Comparison of ENCODE assay signal across 18 cellular contexts in genomic region chr2:9366041-9366440, GRCh38. TPM values are rescaled to one million over a fixed set of nuclear protein-coding genes. Genes with fewer than 3 reads are reported as not detected.
DNase-seq lines count a peak whose midpoint lies in the region; ATAC-seq and TF ChIP-seq lines count a peak whose summit lies in the region.
"Had no signal": no experiment of that assay in that cellular context is flagged by ENCODE, and none has a peak within 500 bp of the region (broad histone marks: within the 10 kb centered on the region; RNA-seq: fewer than 3 reads in every experiment).

No MANE protein-coding gene starts in this region.

- H3K4me1 ChIP-seq in testis: no peaks in the 10 kb centered on the region

- no peak overlapping the region for H3K27ac ChIP-seq in testis
- H3K27ac ChIP-seq: KMS-11, PC-9 had no signal

- 90 to 94% methylated on average over 3 to 5 of the region's 5 CpGs for WGBS in testis, 2 donors

- no peak for TF ChIP-seq POLR2A in testis (IDR thresholded peaks at IDR 0.05)

- no peaks in the 10 kb centered on the region for H3K9me3 Mint-ChIP-seq in nephron progenitor cell
- H3K9me3 Mint-ChIP-seq: CD14-positive monocyte had no signal

- no peak overlapping the region for H3K4me3 Mint-ChIP-seq in nephron progenitor cell
- H3K4me3 Mint-ChIP-seq: CD14-positive monocyte had no signal

- peaks cover 82% of the 10 kb centered on the region for H3K36me3 Mint-ChIP-seq in nephron progenitor cell (ENCODE audit: low read depth)

- no peaks in the 10 kb centered on the region for H3K36me3 ChIP-seq in testis (ENCODE audit: low read depth, missing control alignments)

- peak overlapping the region; percentile 39 for H3K27ac Mint-ChIP-seq in nephron progenitor cell
- H3K27ac Mint-ChIP-seq: CD14-positive monocyte had no signal

- no peaks in the 10 kb centered on the region for H3K27me3 ChIP-seq in testis

- no peak for ATAC-seq in GM18519 (IDR thresholded peaks at IDR 0.05; ENCODE audit: low FRiP score, unreplicated experiment)

- no peak for TF ChIP-seq CTCF in nephron progenitor cell (IDR thresholded peaks at IDR 0.05)
- TF ChIP-seq CTCF in testis (IDR thresholded peaks at IDR 0.05): no peak

- H3K9me3 ChIP-seq in testis: no peaks in the 10 kb centered on the region

- H3K4me3 ChIP-seq in testis: no peak overlapping the region
- H3K4me3 ChIP-seq: PC-9 had no signal

- no peaks in the 10 kb centered on the region for H3K27me3 Mint-ChIP-seq in nephron progenitor cell (ENCODE audit: low read depth, poor library complexity)

- DNase-seq in NCI-H2171 treated with DMSO at 0.1 percent for 48 hours (lab: John Stamatoyannopoulos, UW) (peak; percentile 27), NCI-H2171 (lab: John Stamatoyannopoulos, UW) (no peak), NCI-H1694 (lab: John Stamatoyannopoulos, UW) (peak; percentile 97), cerebellar nuclear complex (lab: John Stamatoyannopoulos, UW) (peak; percentile 29 to 72), nephron progenitor cell (no peak), testis (no peak)
- DNase-seq in stimulated activated CD4-positive, alpha-beta T cell treated with anti-CD3 and anti-CD28 coated beads, Interleukin-4, amount 100 ng/mL, for 4 hours: no peak
- DNase-seq: 8988T, GDM1, H7, NCI-H1417 treated with DMSO at 0.1 percent for 48 hours, NCI-H345, NCI-H748 treated with DMSO at 0.1 percent for 48 hours, PC-9, SIG-M5 had no signal

- H3K4me1 Mint-ChIP-seq in nephron progenitor cell: peaks cover 26% of the 10 kb centered on the region
- H3K4me1 Mint-ChIP-seq: CD14-positive monocyte had no signal

- intact Hi-C loops in testis (cut with DNase I; ENCODE audit: low total_unique reads): no loop called here

RNA-seq across cellular contexts. Expression of gene ITGB1BP1, which starts 57.3 kb away (rescaled TPM):
- total RNA-seq in testis: 10 to 100 TPM; 31.3 to 38.1 TPM
- 45.6 TPM for polyA plus RNA-seq in testis (ENCODE audit: insufficient read depth, low read depth, low replicate concordance)

RNA-seq across cellular contexts. Expression of gene CPSF3, which starts 57.4 kb away (rescaled TPM):
- 10 to 100 TPM; 54.4 to 72.3 TPM for total RNA-seq in testis
- polyA plus RNA-seq in testis (ENCODE audit: insufficient read depth, low read depth, low replicate concordance): 112 TPM

Comparison
In these comparisons a context has a peak if more than half of its experiments do, and no peak if none do; other contexts are left out.
1. DNase-seq: peak in NCI-H2171 treated with DMSO at 0.1 percent for 48 hours (single experiment), NCI-H1694 (single experiment) and cerebellar nuclear complex (2 of 2); none in NCI-H2171 (single experiment), nephron progenitor cell (single experiment), stimulated activated CD4-positive, alpha-beta T cell treated with anti-CD3 and anti-CD28 coated beads, Interleukin-4, amount 100 ng/mL, for 4 hours (0 of 2) and testis (single experiment).